9 cellular contexts compared by ENCODE assay signal in genomic region chr1:116433283-116434257, GRCh38.
DNase-seq lines count a peak whose midpoint lies in the region; ATAC-seq and TF ChIP-seq lines count a peak whose summit lies in the region.
"Had no signal": no experiment of that assay in that cellular context is flagged by ENCODE, and none has a peak within 500 bp of the region (broad histone marks: within the 10 kb centered on the region; RNA-seq: fewer than 3 reads in every experiment).

No MANE protein-coding gene starts in this region.

- peak; percentile 86 for DNase-seq in Calu3
- DNase-seq in PC-9, result peak; percentile 43 to 82
- DNase-seq in globus pallidus (ENCODE audit: low spot score), result peak; percentile 99
- DNase-seq in occipital lobe (lab: John Stamatoyannopoulos, UW), result peak; percentile 87
- no peak for DNase-seq in left lung
- DNase-seq: CD4-positive, CD25-positive, alpha-beta regulatory T cell had no signal

- H3K4me3 Mint-ChIP-seq in Calu3 (ENCODE audit: low read depth, unreplicated experiment), result peak overlapping the region; percentile 20
- H3K4me3 Mint-ChIP-seq: CD4-positive, CD25-positive, alpha-beta regulatory T cell had no signal

- peaks cover 38% of the 10 kb centered on the region for H3K4me1 Mint-ChIP-seq in Calu3 (ENCODE audit: low read depth, unreplicated experiment)
- H3K4me1 Mint-ChIP-seq: CD4-positive, CD25-positive, alpha-beta regulatory T cell had no signal

- H3K36me3 ChIP-seq in PC-9 (ENCODE audit: low read depth) (no peaks in the 10 kb centered on the region), left lung (no peaks in the 10 kb centered on the region)

- H3K27ac ChIP-seq in PC-9 (peak overlapping the region; percentile 41), left lung (no peak overlapping the region)

- intact Hi-C loops in Calu3 (cut with micrococcal nuclease; ENCODE audit: unreplicated experiment), result loop anchor here (2.0 kb wide), 1 partner anchor 55 kb away; no protein-coding TSS in a partner anchor
- intact Hi-C loops in PC-9 (cut with micrococcal nuclease; ENCODE audit: unreplicated experiment), result no loop called here
- intact Hi-C loops in left lung (cut with DNase I), result no loop called here

- H3K27ac Mint-ChIP-seq in Calu3 (ENCODE audit: unreplicated experiment), result peak overlapping the region; percentile 85

- ATAC-seq in GM21737 (IDR thresholded peaks at IDR 0.05; ENCODE audit: unreplicated experiment), result no peak
- ATAC-seq in HG03175 (IDR thresholded peaks at IDR 0.05; ENCODE audit: unreplicated experiment), result no peak
- ATAC-seq in HG02981 (IDR thresholded peaks at IDR 0.05; ENCODE audit: unreplicated experiment), result no peak
- ATAC-seq in left lung, result no peak

- H3K9me3 ChIP-seq in PC-9 (ENCODE audit: insufficient read depth, low read depth) (0 out of 2 replicates have a peak, but pooled peaks cover 4% of the 10 kb centered on the region), left lung (no peaks in the 10 kb centered on the region)

- H3K4me1 ChIP-seq in PC-9 (replicated peaks; ENCODE audit: insufficient read depth), result peaks cover 15% of the 10 kb centered on the region
- no peaks in the 10 kb centered on the region for H3K4me1 ChIP-seq in left lung

- H2AFZ ChIP-seq in PC-9, result peak overlapping the region; percentile 53

- POLR2A ChIA-PET in PC-9 (lab: Charles Lee; ENCODE audit: unreplicated experiment), result no interaction called here

- H3K27me3 ChIP-seq in PC-9 (ENCODE audit: insufficient read depth, low read depth), result no peaks in the 10 kb centered on the region
- H3K27me3 ChIP-seq in left lung, result no peaks in the 10 kb centered on the region

- H4K20me1 ChIP-seq in PC-9 (ENCODE audit: insufficient read depth), result no peaks in the 10 kb centered on the region

- H3F3A ChIP-seq in PC-9 (ENCODE audit: insufficient read depth, low read depth), result peaks cover 30% of the 10 kb centered on the region; the same call in 1 of the 2 replicates

- no peaks in the 10 kb centered on the region for H3K36me3 Mint-ChIP-seq in Calu3 (ENCODE audit: insufficient read depth, unreplicated experiment)
- H3K36me3 Mint-ChIP-seq: CD4-positive, CD25-positive, alpha-beta regulatory T cell had no signal

- H3K79me2 ChIP-seq in PC-9 (ENCODE audit: low read depth), result no peaks in the 10 kb centered on the region

- TF ChIP-seq CTCF in Calu3 (IDR thresholded peaks at IDR 0.05; ENCODE audit: unreplicated experiment) (no peak), PC-9 (conservative IDR thresholded peaks at IDR 0.05) (no peak), left lung (IDR thresholded peaks at IDR 0.05) (no peak)

- H3K4me3 ChIP-seq in PC-9 (no peak overlapping the region), left lung (no peak overlapping the region)

- TSS peak; percentile 87 for BruUV-seq in Calu3 (replicated peaks; lab: Mats Ljungman, UMichigan)
- BruUV-seq in PC-9 (replicated peaks; lab: Mats Ljungman, UMichigan), result no TSS peak

- peak overlapping the region; percentile 24 for H3K4me2 ChIP-seq in PC-9

- no peaks in the 10 kb centered on the region for H3K27me3 Mint-ChIP-seq in Calu3 (ENCODE audit: unreplicated experiment)

- no peaks in the 10 kb centered on the region for H3K9me2 ChIP-seq in PC-9 (ENCODE audit: insufficient read depth)

- CTCF ChIA-PET in Calu3 (lab: Charles Lee) (interaction anchor here (0.6 to 1.7 kb wide), 4 partner anchors 31 to 67 kb away, joined by 3 to 9 read pairs (median 3); no protein-coding TSS in a partner anchor), PC-9 (lab: Charles Lee) (no interaction called here)

- no peaks in the 10 kb centered on the region for H3K9me3 Mint-ChIP-seq in Calu3 (ENCODE audit: low read depth, unreplicated experiment)
- H3K9me3 Mint-ChIP-seq: CD4-positive, CD25-positive, alpha-beta regulatory T cell had no signal

Comparison
In these comparisons a context has a peak if more than half of its experiments do, and no peak if none do; other contexts are left out.
1. DNase-seq: peak in Calu3 (single experiment), PC-9 (2 of 2), globus pallidus (single experiment) and occipital lobe (single experiment); none in left lung (0 of 2).